32 cellular contexts compared by ENCODE assay signal in genomic region chr13:61898207-61898606, GRCh38.
DNase-seq lines count a peak whose midpoint lies in the region; ATAC-seq, FAIRE-seq and TF ChIP-seq lines count a peak whose summit lies in the region.
"Had no signal": no experiment of that assay in that cellular context is flagged by ENCODE, and none has a peak within 500 bp of the region (broad histone marks: within the 10 kb centered on the region; RNA-seq: fewer than 3 reads in every experiment).

No MANE protein-coding gene starts in this region.

- 0% methylated on average over 2 of the region's 2 CpGs for WGBS in K562 (ENCODE audit: insufficient coverage, low coverage, missing lambda C conversion rate)

- no peaks in the 10 kb centered on the region for H4K20me1 ChIP-seq in K562 (replicated peaks; ENCODE audit: control insufficient read depth, insufficient read depth, low read length)
- H4K20me1 ChIP-seq: BLaER1; BLaER1 treated with 17β-estradiol and CSF1 and Interleukin-3, amounts not matched to agents 10 nM and 100 nM had no signal

- CTCF ChIA-PET in HEK293T (lab: Yijun Ruan, JAX): no interaction called here
- CTCF ChIA-PET in K562 (lab: Yijun Ruan, JAX; ENCODE audit: low intra/inter-chr PET ratio): no interaction called here

- TF ChIP-seq RAD21 in K562 (CRISPR knock-in tag; conservative IDR thresholded peaks at IDR 0.05 in 1 of 2, IDR thresholded peaks at IDR 0.05 in 1 of 2): no peak

- no TSS peak for BruUV-seq in K562 (replicated peaks; lab: Mats Ljungman, UMichigan)

- no peaks in the 10 kb centered on the region for H3K9me1 ChIP-seq in K562 (ENCODE audit: control insufficient read depth, insufficient read depth, low read length)

- FAIRE-seq in RCC 7860 (lab: Jason Lieb, UNC) (peak; percentile 17), K562 (lab: Jason Lieb, UNC) (no peak)
- FAIRE-seq: A549, D721Med had no signal

- no peak overlapping the region for H3K4me3 ChIP-seq in K562
- H3K4me3 ChIP-seq: A549; BLaER1; BLaER1 treated with 17β-estradiol and CSF1 and Interleukin-3, amounts not matched to agents 10 nM and 100 nM had no signal

- TF ChIP-seq CTCF in K562 (IDR thresholded peaks at IDR 0.05 in 2 of 3, conservative IDR thresholded peaks at IDR 0.05 in 1 of 3; ENCODE audit: insufficient read depth in 2 of 3, low read depth in 1 of 3, low read length in 3 of 3): no peak

- POLR2A ChIA-PET in HEK293T (lab: Yijun Ruan, JAX): no interaction called here
- POLR2A ChIA-PET in K562 (lab: Yijun Ruan, JAX): no interaction called here

- no peak overlapping the region for H3K4me2 ChIP-seq in K562 (ENCODE audit: insufficient read depth, low read length)
- H3K4me2 ChIP-seq: A549; BLaER1; BLaER1 treated with 17β-estradiol and CSF1 and Interleukin-3, amounts not matched to agents 10 nM and 100 nM had no signal

- no peak overlapping the region for H3K9ac ChIP-seq in K562 (ENCODE audit: insufficient read depth in 1 of 2, low read depth in 2 of 2, low read length in 2 of 2)
- H3K9ac ChIP-seq: BLaER1; BLaER1 treated with 17β-estradiol and CSF1 and Interleukin-3, amounts not matched to agents 10 nM and 100 nM had no signal

- no peaks in the 10 kb centered on the region for H3K27me3 ChIP-seq in K562 (ENCODE audit: control insufficient read depth in 2 of 2, insufficient read depth in 2 of 2, low read length in 2 of 2)
- H3K27me3 ChIP-seq: BE2C; BLaER1; BLaER1 treated with 17β-estradiol and CSF1 and Interleukin-3, amounts not matched to agents 10 nM and 100 nM had no signal

- ATAC-seq in K562: no peak
- ATAC-seq: A549; CD8-positive, alpha-beta T cell had no signal

- H3K36me3 ChIP-seq in K562 (ENCODE audit: control insufficient read depth, insufficient read depth, low read length): no peaks in the 10 kb centered on the region
- H3K36me3 ChIP-seq: BE2C; BLaER1; BLaER1 treated with 17β-estradiol and CSF1 and Interleukin-3, amounts not matched to agents 10 nM and 100 nM had no signal

- no peak overlapping the region for H3K27ac ChIP-seq in K562 (ENCODE audit: extremely low read depth, low read depth, low read length)
- H3K27ac ChIP-seq: 22Rv1; A549; BLaER1; BLaER1 treated with 17β-estradiol and CSF1 and Interleukin-3, amounts not matched to agents 10 nM and 100 nM; C4-2B had no signal

- in situ Hi-C loops in K562 (cut with MboI): no loop called here

- no peak overlapping the region for H2AFZ ChIP-seq in K562 (ENCODE audit: low read depth, low read length)

- H3K79me2 ChIP-seq in K562 (ENCODE audit: control insufficient read depth, insufficient read depth, low read length): no peaks in the 10 kb centered on the region

- H3K9me3 ChIP-seq in K562 (replicated peaks; ENCODE audit: control insufficient read depth, insufficient read depth, low read depth, low read length): no peaks in the 10 kb centered on the region
- H3K9me3 ChIP-seq: A549; BE2C; BLaER1; BLaER1 treated with 17β-estradiol and CSF1 and Interleukin-3, amounts not matched to agents 10 nM and 100 nM; Caco-2 had no signal

- TF ChIP-seq POLR2A in K562 (conservative IDR thresholded peaks at IDR 0.05): no peak

- H3K4me1 ChIP-seq in K562 (replicated peaks in 1 of 2; ENCODE audit: control insufficient read depth in 2 of 2, insufficient read depth in 2 of 2, low read length in 2 of 2): no peaks in the 10 kb centered on the region
- H3K4me1 ChIP-seq: A549; BE2C; BLaER1; BLaER1 treated with 17β-estradiol and CSF1 and Interleukin-3, amounts not matched to agents 10 nM and 100 nM; Caco-2 had no signal

- no peak for TF ChIP-seq EP300 in K562 (IDR thresholded peaks at IDR 0.05; ENCODE audit: low read length)

- DNase-seq in HEK293T (ENCODE audit: extremely low spot score) (no peak), RCC 7860 (ENCODE audit: low spot score) (no peak), K562 (ENCODE audit: extremely low read depth in 1 of 4, low spot score in 3 of 4) (no peak), NCI-H2029 treated with DMSO at 0.1 percent for 48 hours (lab: John Stamatoyannopoulos, UW) (no peak), NCI-H526 treated with DMSO at 0.1 percent for 48 hours (lab: John Stamatoyannopoulos, UW) (no peak), foreskin melanocyte (no peak)
- DNase-seq: 8988T; ACHN; AML-193; BE2C; C1 segment of cervical spinal cord; Caco-2; Calu3; CD4-positive, alpha-beta memory T cell; CD4-positive, alpha-beta T cell; CD4-positive, CD25-positive, alpha-beta regulatory T cell; CD8-positive, alpha-beta memory T cell; CD8-positive, alpha-beta T cell; COR-L47; DMS 273 treated with DMSO at 0.1 percent for 48 hours; DMS153; DMS53; DMS79; DMS79 treated with DMSO at 0.1 percent for 48 hours; DND-41; EL had no signal

- intact Hi-C loops in K562 (cut with micrococcal nuclease): no loop called here

TF ChIP-seq in HEK293T, 16 proteins besides CTCF, POLR2A, EP300 and RAD21:
- TF ChIP-seq SUZ12 (IDR thresholded peaks at IDR 0.05): 0 out of 2 replicates have a peak, but pooled peaks have one; percentile 56
- no peak for TF ChIP-seq FOXA1 (IDR thresholded peaks at IDR 0.05)
TF ChIP-seq in HEK293T: peak in this region for 1.

TF ChIP-seq in K562, 482 proteins besides CTCF, POLR2A, EP300 and RAD21:
- no peak for TF ChIP-seq DDX20 (tag; IDR thresholded peaks at IDR 0.05; ENCODE audit: low read depth)
- no peak for TF ChIP-seq ZNF282 (CRISPR knock-in tag; IDR thresholded peaks at IDR 0.05)
- TF ChIP-seq ZBTB1 (CRISPR knock-in tag; IDR thresholded peaks at IDR 0.05; ENCODE audit: borderline replicate concordance, low read depth): no peak
- TF ChIP-seq HOMEZ (CRISPR knock-in tag; IDR thresholded peaks at IDR 0.05): no peak
- peak; percentile 95 for TF ChIP-seq BRCA1 (IDR thresholded peaks at IDR 0.05)
- TF ChIP-seq BRCA1 (CRISPR knock-in tag; IDR thresholded peaks at IDR 0.05): no peak
